In the genomic region with DNA sequence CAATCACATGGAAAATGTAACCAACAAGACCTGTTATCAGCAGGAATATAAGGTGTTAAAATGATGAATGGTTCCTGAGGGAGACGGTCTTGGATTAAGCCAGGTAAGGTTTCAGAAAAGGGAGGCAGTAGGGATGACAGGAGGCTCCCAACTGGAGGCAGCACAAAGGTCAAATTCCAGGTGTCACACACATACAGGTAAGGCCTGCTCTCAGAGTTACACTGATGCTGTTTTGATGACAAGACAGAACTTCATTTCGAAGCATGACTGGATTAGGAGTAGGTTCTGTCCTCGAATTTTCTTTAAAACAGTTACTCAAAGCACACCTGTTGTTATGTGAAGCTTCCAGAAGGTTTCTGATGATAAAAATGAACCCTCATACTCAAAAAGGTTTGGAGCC, we compare ENCODE assay signal across 11 cellular contexts.
"Had no signal": no experiment of that assay in that cellular context is flagged by ENCODE, and none has a peak within 500 bp of the region (broad histone marks: within the 10 kb centered on the region; RNA-seq: fewer than 3 reads in every experiment).

No MANE protein-coding gene starts in this region.

- H3K4me3 ChIP-seq: cardiac muscle cell, esophagus squamous epithelium, ovary, transverse colon had no signal

- H3K27me3 ChIP-seq: cardiac muscle cell, esophagus squamous epithelium, ovary, transverse colon had no signal

- ATAC-seq: activated CD4-positive, CD25-positive, alpha-beta regulatory T cell treated with anti-CD3 and anti-CD28 coated beads, Interleukin-2, amount 50 U/mL, for 24 hours; activated T-helper 17 cell treated with anti-CD3 and anti-CD28 coated beads, Interleukin-2, amount 50 U/mL, for 72 hours; T-helper 17 cell had no signal

- H3K9me3 ChIP-seq: esophagus squamous epithelium, ovary, transverse colon had no signal

- H3K4me3 Mint-ChIP-seq: activated CD4-positive, alpha-beta memory T cell treated with anti-CD3 and anti-CD28 coated beads for 36 hours; activated naive CD4-positive, alpha-beta T cell treated with anti-CD3 and anti-CD28 coated beads, Interleukin-2, amount 10 ng/mL, durations not matched to agents 7 days and 5 days; activated T-helper 17 cell treated with anti-CD3 and anti-CD28 coated beads, Interleukin-2, amount 50 U/mL, for 72 hours; T-helper 17 cell had no signal

- H3K9me3 Mint-ChIP-seq: activated CD4-positive, alpha-beta memory T cell treated with anti-CD3 and anti-CD28 coated beads for 36 hours; activated naive CD4-positive, alpha-beta T cell treated with anti-CD3 and anti-CD28 coated beads, Interleukin-2, amount 10 ng/mL, durations not matched to agents 7 days and 5 days; activated T-helper 17 cell treated with anti-CD3 and anti-CD28 coated beads, Interleukin-2, amount 50 U/mL, for 72 hours had no signal

- DNase-seq: activated CD4-positive, alpha-beta memory T cell treated with anti-CD3 and anti-CD28 coated beads for 36 hours; activated naive CD4-positive, alpha-beta T cell treated with anti-CD3 and anti-CD28 coated beads, Interleukin-2, amount 10 ng/mL, durations not matched to agents 7 days and 5 days; esophagus squamous epithelium; foreskin fibroblast; stimulated activated CD4-positive, alpha-beta T cell treated with anti-CD3 and anti-CD28 coated beads, Interleukin-4, amount 100 ng/mL, for 4 hours; T-helper 17 cell; transverse colon had no signal

- H3K27ac Mint-ChIP-seq: activated CD4-positive, alpha-beta memory T cell treated with anti-CD3 and anti-CD28 coated beads for 36 hours; activated T-helper 17 cell treated with anti-CD3 and anti-CD28 coated beads, Interleukin-2, amount 50 U/mL, for 72 hours; T-helper 17 cell had no signal

- H3K27ac ChIP-seq: cardiac muscle cell, esophagus squamous epithelium, ovary, transverse colon had no signal

- H3K27me3 Mint-ChIP-seq: activated CD4-positive, alpha-beta memory T cell treated with anti-CD3 and anti-CD28 coated beads for 36 hours; activated naive CD4-positive, alpha-beta T cell treated with anti-CD3 and anti-CD28 coated beads, Interleukin-2, amount 10 ng/mL, durations not matched to agents 7 days and 5 days; activated T-helper 17 cell treated with anti-CD3 and anti-CD28 coated beads, Interleukin-2, amount 50 U/mL, for 72 hours; T-helper 17 cell had no signal

- H3K36me3 ChIP-seq: cardiac muscle cell, ovary, transverse colon had no signal
